Comparison of ENCODE assay signal across 1 cellular context in the genomic region with DNA sequence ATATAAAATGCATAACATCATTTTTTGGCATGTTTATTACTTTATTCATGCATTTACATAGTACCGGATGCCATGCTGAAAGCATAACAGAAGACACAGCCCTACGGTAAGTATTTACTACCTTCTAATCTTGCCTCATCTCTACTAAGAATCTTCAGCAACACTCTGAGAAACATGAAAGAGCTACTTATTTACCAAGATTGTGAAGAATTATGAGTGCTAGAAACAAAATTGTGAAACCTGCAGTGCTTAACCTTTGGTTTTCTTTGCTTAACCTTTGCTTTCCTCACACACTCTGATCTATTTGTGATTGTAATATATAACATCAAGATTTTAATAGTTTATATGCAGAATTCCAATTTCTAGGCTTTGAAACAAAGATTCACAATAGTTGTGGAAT.
TF ChIP-seq lines count a peak whose summit lies in the region.

No MANE protein-coding gene starts in this region.

TF ChIP-seq in liver, 16 proteins besides CTCF, POLR2A, EP300 and RAD21 (continued from another document):
- TF ChIP-seq YY1 (IDR thresholded peaks at IDR 0.05): no peak
- peak; percentile 51 to 55 for TF ChIP-seq HNF4A (conservative IDR thresholded peaks at IDR 0.05)
- TF ChIP-seq NR2F2 (IDR thresholded peaks at IDR 0.05): peak; percentile 62
